In the genomic region with DNA sequence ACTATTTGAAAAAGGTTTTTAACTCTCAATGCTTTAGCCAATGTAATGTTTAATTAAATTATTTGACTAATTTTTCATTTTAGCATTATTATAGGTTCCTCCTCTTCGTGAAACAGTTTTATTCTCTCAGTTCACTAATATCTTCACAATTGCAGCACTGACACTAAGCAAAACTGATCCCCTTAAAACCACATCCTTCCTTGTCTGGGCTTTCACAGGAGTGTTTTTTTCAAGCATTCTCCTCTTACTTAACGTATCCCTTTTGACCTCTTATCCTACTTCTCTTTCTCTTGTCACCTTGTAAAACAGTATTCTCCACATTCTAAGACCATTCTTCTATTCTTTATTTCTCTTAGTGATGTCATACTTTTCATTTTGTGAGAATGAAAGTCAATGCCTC, we compare ENCODE assay signal across 20 cellular contexts.
"Had no signal": no experiment of that assay in that cellular context is flagged by ENCODE, and none has a peak within 500 bp of the region (broad histone marks: within the 10 kb centered on the region; RNA-seq: fewer than 3 reads in every experiment).

No MANE protein-coding gene starts in this region.

- H3K36me3 ChIP-seq: esophagus muscularis mucosa, ovary, upper lobe of right lung had no signal

- DNase-seq: activated CD4-positive, alpha-beta T cell treated with anti-CD3 and anti-CD28 coated beads for 48 hours; activated CD8-positive, alpha-beta memory T cell treated with anti-CD3 and anti-CD28 coated beads, Interleukin-2, amount 50 U/mL, for 4 hours; activated CD8-positive, alpha-beta T cell treated with anti-CD3 and anti-CD28 coated beads for 36 hours; activated naive CD8-positive, alpha-beta T cell treated with anti-CD3 and anti-CD28 coated beads for 36 hours; activated T-cell treated with anti-CD3 and anti-CD28 coated beads, Interleukin-2, amount 50 U/mL, for 72 hours; amygdala; central memory CD4-positive, alpha-beta T cell; effector CD4-positive, alpha-beta T cell; glutamatergic neuron; kidney glomerular epithelial cell; left ventricle myocardium superior; mucosa of descending colon; naive thymus-derived CD4-positive, alpha-beta T cell; ovary; stimulated activated naive CD8-positive, alpha-beta T cell treated with anti-CD3 and anti-CD28 coated beads, Interleukin-15, amount 100 ng/mL, for 72 hours; upper lobe of right lung had no signal

- H3K27ac ChIP-seq: coronary artery, esophagus muscularis mucosa, ovary, upper lobe of right lung had no signal

- ATAC-seq: activated CD8-positive, alpha-beta T cell treated with anti-CD3 and anti-CD28 coated beads for 36 hours; activated T-cell treated with anti-CD3 and anti-CD28 coated beads, Interleukin-2, amount 50 U/mL, for 72 hours; left ventricle myocardium superior; mucosa of descending colon; naive thymus-derived CD4-positive, alpha-beta T cell; sciatic nerve; stimulated activated naive CD8-positive, alpha-beta T cell treated with anti-CD3 and anti-CD28 coated beads, Interleukin-15, amount 100 ng/mL, for 72 hours; upper lobe of right lung; WTC11 had no signal

- H3K4me1 ChIP-seq: esophagus muscularis mucosa, upper lobe of right lung had no signal

- H3K27me3 ChIP-seq: ovary, upper lobe of right lung had no signal

- H3K4me3 ChIP-seq: coronary artery, esophagus muscularis mucosa, mucosa of descending colon, ovary, upper lobe of right lung had no signal

- H3K9me3 ChIP-seq: esophagus muscularis mucosa, mucosa of descending colon, ovary, upper lobe of right lung had no signal
